8 cellular contexts compared by ENCODE assay signal in genomic region chr4:38730830-38731646, GRCh38. TPM values are rescaled to one million over a fixed set of nuclear protein-coding genes. Genes with fewer than 3 reads are reported as not detected.
A peak's percentile ranks its signal among the peaks of the same experiment; 100 is the strongest.
DNase-seq lines count a peak whose midpoint lies in the region; ATAC-seq and TF ChIP-seq lines count a peak whose summit lies in the region.

No MANE protein-coding gene starts in this region.

- TF ChIP-seq CTCF in CD8-positive, alpha-beta T cell (IDR thresholded peaks at IDR 0.05) = peak; percentile 91

- CTCF ChIA-PET in CD8-positive, alpha-beta T cell (lab: Charles Lee) = interaction anchor here (0.6 to 10.3 kb wide), 35 partner anchors 9 to 676 kb away, joined by 3 to 264 read pairs (median 4); partner anchors contain the start of genes TLR10 and TLR6

- intact Hi-C loops in CD8-positive, alpha-beta T cell (cut with DNase I, micrococcal nuclease) = loop anchor here (1.0 to 2.0 kb wide), 6 partner anchors 56 to 669 kb away; no protein-coding TSS in a partner anchor

- peaks cover 7% of the 10 kb centered on the region for H3K4me1 ChIP-seq in CD8-positive, alpha-beta T cell (ENCODE audit: insufficient read depth, low read length)

- POLR2A ChIA-PET in CD8-positive, alpha-beta T cell (lab: Charles Lee) = interaction anchor here (0.8 to 1.1 kb wide), 3 partner anchors 411 to 554 kb away, joined by 3 read pairs; no protein-coding TSS in a partner anchor

- H3K27me3 ChIP-seq in CD8-positive, alpha-beta T cell (ENCODE audit: insufficient read depth, low read length) = no peaks in the 10 kb centered on the region

- H3K27ac Mint-ChIP-seq in CD8-positive, alpha-beta T cell = no peak overlapping the region
- peak overlapping the region; percentile 42 to 97 (median 86) for H3K27ac Mint-ChIP-seq in naive B cell
- no peak overlapping the region for H3K27ac Mint-ChIP-seq in stimulated activated effector memory CD8-positive, alpha-beta T cell treated with anti-CD3 and anti-CD28 coated beads, Interleukin-12 subunit alpha, Interleukin-12 subunit beta, amount 100 ng/mL, for 72 hours

- no peak overlapping the region for H3K4me3 Mint-ChIP-seq in CD8-positive, alpha-beta T cell
- H3K4me3 Mint-ChIP-seq in naive B cell = peak overlapping the region in 7 of 8 donors; percentile 4 to 85 (median 54)
- H3K4me3 Mint-ChIP-seq in stimulated activated effector memory CD8-positive, alpha-beta T cell treated with anti-CD3 and anti-CD28 coated beads, Interleukin-12 subunit alpha, Interleukin-12 subunit beta, amount 100 ng/mL, for 72 hours = peak overlapping the region; percentile 6

- no peak for TF ChIP-seq POLR2A in erythroblast (IDR thresholded peaks at IDR 0.05; ENCODE audit: low read length)

- H3K4me1 Mint-ChIP-seq in CD8-positive, alpha-beta T cell (ENCODE audit: low read depth) = peaks cover 11% of the 10 kb centered on the region
- H3K4me1 Mint-ChIP-seq in naive B cell = peaks cover 24 to 50% (median 30%) of the 10 kb centered on the region in 3 donors
- H3K4me1 Mint-ChIP-seq in stimulated activated effector memory CD8-positive, alpha-beta T cell treated with anti-CD3 and anti-CD28 coated beads, Interleukin-12 subunit alpha, Interleukin-12 subunit beta, amount 100 ng/mL, for 72 hours = peaks cover 24% of the 10 kb centered on the region

- H3K27ac ChIP-seq in CD8-positive, alpha-beta T cell (ENCODE audit: low read depth, low read length) = no peak overlapping the region

- peak; percentile 75 for ATAC-seq in CD8-positive, alpha-beta T cell
- peak; percentile 75 for ATAC-seq in GM19372 (IDR thresholded peaks at IDR 0.05; ENCODE audit: low read depth, unreplicated experiment)
- peak; percentile 93 for ATAC-seq in HG03442 (IDR thresholded peaks at IDR 0.05; ENCODE audit: unreplicated experiment)
- ATAC-seq in naive B cell (ENCODE audit: low read depth in 2 of 2) = peak; percentile 86 to 91
- ATAC-seq in stimulated activated effector memory CD8-positive, alpha-beta T cell treated with anti-CD3 and anti-CD28 coated beads, Interleukin-12 subunit alpha, Interleukin-12 subunit beta, amount 100 ng/mL, for 72 hours = peak; percentile 84

- no peaks in the 10 kb centered on the region for H3K36me3 Mint-ChIP-seq in CD8-positive, alpha-beta T cell
- H3K36me3 Mint-ChIP-seq in naive B cell = peaks cover 0 to 9% of the 10 kb centered on the region in 2 donors
- H3K36me3 Mint-ChIP-seq in stimulated activated effector memory CD8-positive, alpha-beta T cell treated with anti-CD3 and anti-CD28 coated beads, Interleukin-12 subunit alpha, Interleukin-12 subunit beta, amount 100 ng/mL, for 72 hours = peaks cover 23% of the 10 kb centered on the region

- H3K36me3 ChIP-seq in CD8-positive, alpha-beta T cell (ENCODE audit: insufficient read depth, low read length) = no peaks in the 10 kb centered on the region

- H3K27me3 Mint-ChIP-seq in CD8-positive, alpha-beta T cell (ENCODE audit: low read depth) = no peaks in the 10 kb centered on the region
- H3K27me3 Mint-ChIP-seq in naive B cell = no peaks in the 10 kb centered on the region

- DNase-seq in CD8-positive, alpha-beta T cell = peak; percentile 60 to 90 (median 81)
- DNase-seq in NOMO-1 (lab: John Stamatoyannopoulos, UW; ENCODE audit: unreplicated experiment in 2 of 2) = peak; percentile 48 to 55
- DNase-seq in activated CD8-positive, alpha-beta memory T cell treated with anti-CD3 and anti-CD28 coated beads, Interleukin-2, amount 50 U/mL, for 4 hours = peak; percentile 83
- DNase-seq in erythroblast (lab: John Stamatoyannopoulos, UW) = peak; percentile 70 to 83
- peak; percentile 73 for DNase-seq in naive B cell
- DNase-seq in stimulated activated effector memory CD8-positive, alpha-beta T cell treated with anti-CD3 and anti-CD28 coated beads, Interleukin-12 subunit alpha, Interleukin-12 subunit beta, amount 100 ng/mL, for 72 hours (ENCODE audit: low spot score in 2 of 2) = peak; percentile 77 to 91

- H3K9me3 ChIP-seq in CD8-positive, alpha-beta T cell (ENCODE audit: low read length) = no peaks in the 10 kb centered on the region

- no peak overlapping the region for H3K4me3 ChIP-seq in CD8-positive, alpha-beta T cell (ENCODE audit: low read depth, low read length)

- H3K9me3 Mint-ChIP-seq in CD8-positive, alpha-beta T cell = no peaks in the 10 kb centered on the region
- H3K9me3 Mint-ChIP-seq in naive B cell = peaks cover 0 to 13% (median 0%) of the 10 kb centered on the region in 7 donors
- no peaks in the 10 kb centered on the region for H3K9me3 Mint-ChIP-seq in stimulated activated effector memory CD8-positive, alpha-beta T cell treated with anti-CD3 and anti-CD28 coated beads, Interleukin-12 subunit alpha, Interleukin-12 subunit beta, amount 100 ng/mL, for 72 hours

RNA-seq across cellular contexts. Expression of gene TLR10, which starts 51.8 kb away (rescaled TPM):
- total RNA-seq in CD8-positive, alpha-beta T cell = under 1 TPM; 0.22 to 0.28 TPM
- 100 to 1,000 TPM in 5 of 6 donors, 10 to 100 TPM in 1; 87.3 to 180 (median 116) TPM for polyA plus RNA-seq in naive B cell (ENCODE audit: low read depth in 6 of 6)

Comparison
In these comparisons a context has a peak if more than half of its experiments do, and no peak if none do; other contexts are left out.
1. H3K27ac Mint-ChIP-seq: peak in naive B cell (6 of 6); none in CD8-positive, alpha-beta T cell (single experiment) and stimulated activated effector memory CD8-positive, alpha-beta T cell treated with anti-CD3 and anti-CD28 coated beads, Interleukin-12 subunit alpha, Interleukin-12 subunit beta, amount 100 ng/mL, for 72 hours (single experiment).
2. Peak in every context shown above with its lines, with median percentiles within 50 percentile points of each other: ATAC-seq and DNase-seq.